In genomic region chr18:78813156-78813555, GRCh38 we compare ENCODE assay signal across 2 cellular contexts.
TF ChIP-seq lines count a peak whose summit lies in the region.

No MANE protein-coding gene starts in this region.

TF ChIP-seq in GM23338, 12 proteins besides CTCF, POLR2A, EP300 and RAD21 (continued from another document):
- TF ChIP-seq ZNF462 (CRISPR knock-in tag; IDR thresholded peaks at IDR 0.05) (no peak), ZNF331 (CRISPR knock-in tag; IDR thresholded peaks at IDR 0.05; ENCODE audit: low read depth) (no peak), JUNB (IDR thresholded peaks at IDR 0.05; ENCODE audit: unreplicated experiment) (no peak), ZNF114 (CRISPR knock-in tag; IDR thresholded peaks at IDR 0.05) (no peak), REST (IDR thresholded peaks at IDR 0.05; ENCODE audit: unreplicated experiment) (no peak), NANOG (IDR thresholded peaks at IDR 0.05; ENCODE audit: borderline replicate concordance) (no peak), POLR2AphosphoS5 (IDR thresholded peaks at IDR 0.05; ENCODE audit: low read depth) (no peak), STAT1 (IDR thresholded peaks at IDR 0.05; ENCODE audit: unreplicated experiment) (no peak), EZH2 (IDR thresholded peaks at IDR 0.05; ENCODE audit: low read depth, unreplicated experiment) (no peak), ETS1 (IDR thresholded peaks at IDR 0.05) (no peak), EZH2phosphoT487 (IDR thresholded peaks at IDR 0.05; ENCODE audit: unreplicated experiment) (no peak)

TF ChIP-seq in WTC11, 78 proteins besides CTCF, POLR2A, EP300 and RAD21 (continued from another document):
- no peak for TF ChIP-seq PREB (CRISPR knock-in tag; IDR thresholded peaks at IDR 0.05; ENCODE audit: borderline replicate concordance)
